ENCODE assay signal across 20 cellular contexts in genomic region chr10:46319383-46319782, GRCh38. TPM values are rescaled to one million over a fixed set of nuclear protein-coding genes. Genes with fewer than 3 reads are reported as not detected.
DNase-seq lines count a peak whose midpoint lies in the region; ATAC-seq and TF ChIP-seq lines count a peak whose summit lies in the region.
"Had no signal": no experiment of that assay in that cellular context is flagged by ENCODE, and none has a peak within 500 bp of the region (broad histone marks: within the 10 kb centered on the region; RNA-seq: fewer than 3 reads in every experiment).

No MANE protein-coding gene starts in this region.

- H3K36me3 Mint-ChIP-seq in activated CD4-positive, alpha-beta T cell treated with anti-CD3 and anti-CD28 coated beads, Interleukin-2, amount 10 ng/mL, durations not matched to agents 24 days and 14 days (ENCODE audit: low read depth), result no peaks in the 10 kb centered on the region
- H3K36me3 Mint-ChIP-seq in activated CD8-positive, alpha-beta memory T cell treated with anti-CD3 and anti-CD28 coated beads, Interleukin-2, amount 10 ng/mL, durations not matched to agents 7 days and 5 days, result no peaks in the 10 kb centered on the region
- H3K36me3 Mint-ChIP-seq: CD8-positive, alpha-beta T cell; IgD-negative memory B cell had no signal

- in situ Hi-C loops in GM13976 (cut with MboI; ENCODE audit: low sequenced_read_pairs, unreplicated experiment), result no loop called here

- peaks cover 66% of the 10 kb centered on the region for H3K4me1 ChIP-seq in SJSA1 (replicated peaks)
- H3K4me1 ChIP-seq in mucosa of descending colon (ENCODE audit: low read depth), result no peaks in the 10 kb centered on the region
- H3K4me1 ChIP-seq: BLaER1 had no signal

- intact Hi-C loops in activated CD4-positive, alpha-beta T cell treated with anti-CD3 and anti-CD28 coated beads, Interleukin-2, amount 10 ng/mL, durations not matched to agents 24 days and 14 days (cut with micrococcal nuclease), result no loop called here
- intact Hi-C loops in mucosa of descending colon (cut with DNase I, micrococcal nuclease), result no loop called here

- H3K27ac ChIP-seq in SJSA1, result peak overlapping the region; percentile 72
- H3K27ac ChIP-seq: 22Rv1, BLaER1 had no signal

- H3K9me3 ChIP-seq in SJSA1 (replicated peaks), result no peaks in the 10 kb centered on the region
- H3K9me3 ChIP-seq in mucosa of descending colon, result no peaks in the 10 kb centered on the region
- H3K9me3 ChIP-seq: BLaER1 had no signal

- DNase-seq in activated CD4-positive, alpha-beta T cell treated with anti-CD3 and anti-CD28 coated beads, Interleukin-2, amount 10 ng/mL, durations not matched to agents 24 days and 14 days, result peak; percentile 32
- no peak for DNase-seq in activated CD4-positive, alpha-beta T cell treated with anti-CD3 and anti-CD28 coated beads for 4 hours
- no peak for DNase-seq in SJSA1 (ENCODE audit: low read depth in 1 of 2, low spot score in 2 of 2)
- no peak for DNase-seq in mucosa of descending colon
- DNase-seq in GM13976 (ENCODE audit: low spot score), result no peak
- no peak for DNase-seq in activated CD8-positive, alpha-beta memory T cell treated with anti-CD3 and anti-CD28 coated beads, Interleukin-2, amount 10 ng/mL, durations not matched to agents 7 days and 5 days
- DNase-seq in NCI-H748 treated with DMSO at 0.1 percent for 48 hours (lab: John Stamatoyannopoulos, UW), result no peak
- DNase-seq: CD8-positive, alpha-beta T cell; COR-L47; DMS 273 treated with DMSO at 0.1 percent for 48 hours; DMS79; GDM1; HCEC 1CT; KBM-7 had no signal

- H3K4me1 Mint-ChIP-seq in activated CD4-positive, alpha-beta T cell treated with anti-CD3 and anti-CD28 coated beads, Interleukin-2, amount 10 ng/mL, durations not matched to agents 24 days and 14 days, result no peaks in the 10 kb centered on the region
- H3K4me1 Mint-ChIP-seq in activated CD8-positive, alpha-beta memory T cell treated with anti-CD3 and anti-CD28 coated beads, Interleukin-2, amount 10 ng/mL, durations not matched to agents 7 days and 5 days, result no peaks in the 10 kb centered on the region
- H3K4me1 Mint-ChIP-seq: IgD-negative memory B cell had no signal

- no peaks in the 10 kb centered on the region for H3K27me3 ChIP-seq in SJSA1 (replicated peaks)
- H3K27me3 ChIP-seq: BLaER1 had no signal

- H3K9me3 Mint-ChIP-seq in activated CD4-positive, alpha-beta T cell treated with anti-CD3 and anti-CD28 coated beads, Interleukin-2, amount 10 ng/mL, durations not matched to agents 24 days and 14 days, result no peaks in the 10 kb centered on the region
- no peaks in the 10 kb centered on the region for H3K9me3 Mint-ChIP-seq in activated CD8-positive, alpha-beta memory T cell treated with anti-CD3 and anti-CD28 coated beads, Interleukin-2, amount 10 ng/mL, durations not matched to agents 7 days and 5 days (ENCODE audit: low read depth)
- H3K9me3 Mint-ChIP-seq: CD8-positive, alpha-beta T cell; GM23338; IgD-negative memory B cell had no signal

- H3K27me3 Mint-ChIP-seq in activated CD4-positive, alpha-beta T cell treated with anti-CD3 and anti-CD28 coated beads, Interleukin-2, amount 10 ng/mL, durations not matched to agents 24 days and 14 days, result peaks cover 23% of the 10 kb centered on the region
- H3K27me3 Mint-ChIP-seq in activated CD8-positive, alpha-beta memory T cell treated with anti-CD3 and anti-CD28 coated beads, Interleukin-2, amount 10 ng/mL, durations not matched to agents 7 days and 5 days, result peaks cover 5% of the 10 kb centered on the region

- CTCF ChIA-PET in activated CD8-positive, alpha-beta memory T cell treated with anti-CD3 and anti-CD28 coated beads, Interleukin-2, amount 10 ng/mL, durations not matched to agents 7 days and 5 days (lab: Charles Lee), result no interaction called here

- H3K27ac Mint-ChIP-seq in activated CD4-positive, alpha-beta T cell treated with anti-CD3 and anti-CD28 coated beads, Interleukin-2, amount 10 ng/mL, durations not matched to agents 24 days and 14 days, result no peak overlapping the region
- no peak overlapping the region for H3K27ac Mint-ChIP-seq in activated CD8-positive, alpha-beta memory T cell treated with anti-CD3 and anti-CD28 coated beads, Interleukin-2, amount 10 ng/mL, durations not matched to agents 7 days and 5 days
- H3K27ac Mint-ChIP-seq: CD8-positive, alpha-beta T cell; GM23338 had no signal

- H3K36me3 ChIP-seq in SJSA1 (no peaks in the 10 kb centered on the region), mucosa of descending colon (ENCODE audit: low read depth) (no peaks in the 10 kb centered on the region)
- H3K36me3 ChIP-seq: BLaER1 had no signal

- H3K4me3 ChIP-seq in SJSA1, result no peak overlapping the region
- H3K4me3 ChIP-seq in mucosa of descending colon, result no peak overlapping the region
- H3K4me3 ChIP-seq: BLaER1, GM23338 had no signal

- peak; percentile 17 for ATAC-seq in mucosa of descending colon
- no peak for ATAC-seq in activated CD8-positive, alpha-beta memory T cell treated with anti-CD3 and anti-CD28 coated beads, Interleukin-2, amount 10 ng/mL, durations not matched to agents 7 days and 5 days
- ATAC-seq: CD8-positive, alpha-beta T cell; GM23338 had no signal

- TF ChIP-seq CTCF in mucosa of descending colon (IDR thresholded peaks at IDR 0.05), result no peak
- TF ChIP-seq CTCF in GM13976 (IDR thresholded peaks at IDR 0.05; ENCODE audit: borderline replicate concordance, control extremely low read depth, extremely low read depth, insufficient read depth, missing control alignments), result no peak

- H3K4me3 Mint-ChIP-seq in activated CD4-positive, alpha-beta T cell treated with anti-CD3 and anti-CD28 coated beads, Interleukin-2, amount 10 ng/mL, durations not matched to agents 24 days and 14 days, result no peak overlapping the region
- H3K4me3 Mint-ChIP-seq in activated CD8-positive, alpha-beta memory T cell treated with anti-CD3 and anti-CD28 coated beads, Interleukin-2, amount 10 ng/mL, durations not matched to agents 7 days and 5 days, result no peak overlapping the region
- H3K4me3 Mint-ChIP-seq: CD8-positive, alpha-beta T cell; GM23338; IgD-negative memory B cell had no signal

RNA-seq across cellular contexts. Expression of gene ANTXRL, which starts 32.6 kb away (rescaled TPM):
- total RNA-seq in activated CD4-positive, alpha-beta T cell treated with anti-CD3 and anti-CD28 coated beads, Interleukin-2, amount 10 ng/mL, durations not matched to agents 24 days and 14 days, result not detected in 2 replicates
- not detected in 2 replicates for total RNA-seq in SJSA1 (2014; rRNA removed; shearing (Covaris generic))
- not detected for total RNA-seq in mucosa of descending colon
- total RNA-seq in activated CD8-positive, alpha-beta memory T cell treated with anti-CD3 and anti-CD28 coated beads, Interleukin-2, amount 10 ng/mL, durations not matched to agents 7 days and 5 days, result not detected
- total RNA-seq: A673; CD8-positive, alpha-beta T cell; Daoy; GM23338 had no signal

RNA-seq across cellular contexts. Expression of gene ANXA8L1, which starts 56.2 kb away (rescaled TPM):
- not detected in 2 replicates for total RNA-seq in activated CD4-positive, alpha-beta T cell treated with anti-CD3 and anti-CD28 coated beads, Interleukin-2, amount 10 ng/mL, durations not matched to agents 24 days and 14 days
- total RNA-seq in SJSA1 (2014; rRNA removed; shearing (Covaris generic)), result 0.16 TPM in 1 of 2 replicates, not detected in the other
- not detected for total RNA-seq in mucosa of descending colon
- 1 to 10 TPM in 1 of 2 experiments, not detected in 1; 1.1 TPM for total RNA-seq in activated CD8-positive, alpha-beta memory T cell treated with anti-CD3 and anti-CD28 coated beads, Interleukin-2, amount 10 ng/mL, durations not matched to agents 7 days and 5 days
- total RNA-seq: A673; CD8-positive, alpha-beta T cell; GM23338 had no signal
